Comparison of ENCODE assay signal across 24 cellular contexts in genomic region chr21:34302496-34302895, GRCh38.
DNase-seq lines count a peak whose midpoint lies in the region; TF ChIP-seq lines count a peak whose summit lies in the region.
"Had no signal": no experiment of that assay in that cellular context is flagged by ENCODE, and none has a peak within 500 bp of the region (broad histone marks: within the 10 kb centered on the region; RNA-seq: fewer than 3 reads in every experiment).

No MANE protein-coding gene starts in this region.

- no peak overlapping the region for H3K9ac ChIP-seq in adipocyte (ENCODE audit: low read length)

- peaks cover 13% of the 10 kb centered on the region for H3K4me1 ChIP-seq in adipocyte (ENCODE audit: control insufficient read depth, insufficient read depth, low read length)
- H3K4me1 ChIP-seq: A549, Caco-2, SJSA1 had no signal

- no peak overlapping the region for H3K4me3 ChIP-seq in adipocyte (ENCODE audit: low read length)
- no peak overlapping the region for H3K4me3 ChIP-seq in foreskin fibroblast (ENCODE audit: low read depth in 1 of 2, low read length in 2 of 2)
- H3K4me3 ChIP-seq: A549, GM23338, PC-9, SJSA1 had no signal

- no peaks in the 10 kb centered on the region for H3K9me3 ChIP-seq in adipocyte (ENCODE audit: control insufficient read depth, low read length)
- H3K9me3 ChIP-seq: A549, Caco-2, SJSA1 had no signal

- no peaks in the 10 kb centered on the region for H3K36me3 ChIP-seq in adipocyte (ENCODE audit: control insufficient read depth, insufficient read depth, low read length, severe bottlenecking)
- H3K36me3 ChIP-seq: SJSA1 had no signal

- DNase-seq in HCEC 1CT (peak; percentile 20), adipocyte (ENCODE audit: low read depth) (peak; percentile 24), foreskin fibroblast (peak; percentile 21 to 47), ureter (ENCODE audit: low spot score) (no peak), superior temporal gyrus (ENCODE audit: extremely low spot score) (no peak), NAMALWA (ENCODE audit: low spot score) (no peak)
- DNase-seq in stimulated activated CD4-positive, alpha-beta T cell treated with anti-CD3 and anti-CD28 coated beads, Interleukin-2, amount 100 ng/mL, for 48 hours = no peak
- DNase-seq: Caco-2; CD8-positive, alpha-beta T cell; GDM1; H9; KG1; NCI-H1092; NCI-H1417 treated with DMSO at 0.1 percent for 48 hours; NCI-H1694 treated with DMSO at 0.1 percent for 48 hours; NCI-H2081; NCI-H2227 treated with DMSO at 0.1 percent for 48 hours; NCI-H526 treated with DMSO at 0.1 percent for 48 hours; PC-9; Right ventricle myocardium superior; RPMI8226 had no signal

- H3K27me3 ChIP-seq in adipocyte (replicated peaks; ENCODE audit: control insufficient read depth, insufficient read depth, low read length) = no peaks in the 10 kb centered on the region

- no peak for TF ChIP-seq CTCF in foreskin fibroblast (IDR thresholded peaks at IDR 0.05; ENCODE audit: low read depth, low read length)

Comparison
In these comparisons a context has a peak if more than half of its experiments do, and no peak if none do; other contexts are left out.
1. DNase-seq: peak in HCEC 1CT (single experiment), adipocyte (single experiment) and foreskin fibroblast (2 of 2); none in ureter (single experiment), superior temporal gyrus (single experiment), NAMALWA (single experiment) and stimulated activated CD4-positive, alpha-beta T cell treated with anti-CD3 and anti-CD28 coated beads, Interleukin-2, amount 100 ng/mL, for 48 hours (0 of 2).